In the genomic region with DNA sequence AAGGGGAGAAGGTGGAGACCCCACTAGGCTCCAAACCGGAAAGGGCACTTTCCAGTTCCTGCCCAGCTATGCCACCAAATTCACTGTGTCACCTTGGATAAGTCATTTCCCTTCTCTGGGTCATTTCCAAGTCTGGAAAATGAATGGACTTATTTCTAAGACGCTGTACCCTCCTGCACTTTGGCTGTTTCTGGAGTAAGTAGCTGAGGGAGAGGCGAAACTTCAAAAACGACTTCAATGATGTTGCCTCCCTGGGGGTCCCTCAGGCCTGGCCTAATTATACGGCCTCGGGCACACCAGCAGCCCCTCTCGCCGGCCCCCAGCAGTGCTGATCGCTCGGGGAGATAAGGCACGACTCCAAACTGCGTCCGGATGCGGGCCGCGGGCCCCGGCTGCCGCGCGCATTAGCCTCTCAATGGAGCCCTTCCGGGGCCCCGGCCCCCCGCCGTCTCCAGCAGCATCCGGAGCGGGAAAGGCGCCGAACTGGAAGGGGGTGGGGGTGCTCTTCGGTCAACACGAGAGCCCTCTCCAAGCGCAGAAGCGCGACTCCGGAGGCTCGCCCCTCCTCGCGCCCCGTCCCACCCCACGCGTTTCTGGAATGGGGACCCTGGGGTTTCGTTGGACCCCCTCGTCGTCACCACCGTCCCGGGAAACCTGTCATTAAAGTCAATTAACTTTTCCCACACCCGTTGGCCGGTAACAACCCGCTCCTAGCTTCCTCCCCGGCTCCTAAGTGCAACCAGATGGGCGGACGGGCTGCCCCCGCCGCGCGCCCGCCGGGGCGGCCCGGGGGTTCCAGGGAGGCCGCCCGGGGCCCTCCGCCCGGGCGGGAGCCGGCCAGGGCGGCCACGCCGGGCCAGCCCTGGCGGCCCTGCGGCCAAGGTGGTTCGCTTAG, we compare ENCODE assay signal across 8 cellular contexts.
A peak's percentile ranks its signal among the peaks of the same experiment; 100 is the strongest.
DNase-seq lines count a peak whose midpoint lies in the region; ATAC-seq and TF ChIP-seq lines count a peak whose summit lies in the region.

No MANE protein-coding gene starts in this region.

- H3K36me3 ChIP-seq in HEK293 (ENCODE audit: control insufficient read depth in 2 of 2, insufficient read depth in 1 of 2, low read length in 2 of 2) = peaks cover 5 to 26% of the 10 kb centered on the region in 2 experiments; a peak in 2 of 3 replicates
- peaks cover 24% of the 10 kb centered on the region for H3K36me3 ChIP-seq in RWPE2 (ENCODE audit: low read depth)

- H3K36me3 Mint-ChIP-seq in stimulated activated naive B cell treated with anti-CD40 and anti-IgM and Interleukin-4, amounts not matched to agents 10 μg/mL and 1 μg/mL and 100 μg/mL, for 72 hours = no peaks in the 10 kb centered on the region

- H3K4me3 ChIP-seq in HEK293 (ENCODE audit: low read depth, low read length) = peak overlapping the region; percentile 44
- peak overlapping the region; percentile 42 for H3K4me3 ChIP-seq in RWPE2 (ENCODE audit: severe bottlenecking)

- no peak for TF ChIP-seq CTCF in C4-2B (conservative IDR thresholded peaks at IDR 0.05)
- TF ChIP-seq CTCF in HEK293 (tag by site-specific recombination; IDR thresholded peaks at IDR 0.05) = no peak
- TF ChIP-seq CTCF in RWPE2 (IDR thresholded peaks at IDR 0.05; ENCODE audit: poor library complexity, severe bottlenecking) = no peak

- no peaks in the 10 kb centered on the region for H3K27me3 ChIP-seq in RWPE2 (ENCODE audit: insufficient read depth, poor library complexity, severe bottlenecking)

- H3K4me1 ChIP-seq in HEK293 (ENCODE audit: control insufficient read depth, insufficient read depth, low read length) = peaks cover 9% of the 10 kb centered on the region
- peaks cover 33% of the 10 kb centered on the region for H3K4me1 ChIP-seq in RWPE2 (ENCODE audit: insufficient read depth, poor library complexity, severe bottlenecking)

- H3K4me3 Mint-ChIP-seq in stimulated activated naive B cell treated with anti-CD40 and anti-IgM and Interleukin-4, amounts not matched to agents 10 μg/mL and 1 μg/mL and 100 μg/mL, for 72 hours = peak overlapping the region; percentile 67 to 70

- peaks cover 7 to 8% of the 10 kb centered on the region in 2 donors for H3K27me3 Mint-ChIP-seq in stimulated activated naive B cell treated with anti-CD40 and anti-IgM and Interleukin-4, amounts not matched to agents 10 μg/mL and 1 μg/mL and 100 μg/mL, for 72 hours

- DNase-seq in RWPE2 (ENCODE audit: low spot score) = peak; percentile 77
- peak in 9 of 61 donors; percentile 27 to 68 (median 51) for DNase-seq in caudate nucleus (lab: John Stamatoyannopoulos, UW)
- DNase-seq in kidney tubule cell (ENCODE audit: low spot score) = peak; percentile 53
- DNase-seq in stimulated activated naive B cell treated with anti-CD40 and anti-IgM and Interleukin-4, amounts not matched to agents 10 μg/mL and 1 μg/mL and 100 μg/mL, for 72 hours = no peak
- DNase-seq in NCI-H187 treated with DMSO at 0.1 percent for 48 hours (lab: John Stamatoyannopoulos, UW) = no peak
- no peak for DNase-seq in NCI-H1930 (lab: John Stamatoyannopoulos, UW)

- CTCF ChIA-PET in HEK293 (lab: Yijun Ruan, JAX) = interaction anchor here (1.3 to 3.8 kb wide), 3 partner anchors 173 to 360 kb away, joined by 4 to 25 read pairs (median 10); no protein-coding TSS in a partner anchor

- peak; percentile 5; the same call in 2 of the 3 replicates for ATAC-seq in RWPE2 (ENCODE audit: low read depth)
- no peak for ATAC-seq in stimulated activated naive B cell treated with anti-CD40 and anti-IgM and Interleukin-4, amounts not matched to agents 10 μg/mL and 1 μg/mL and 100 μg/mL, for 72 hours (replicated peaks)

- H3K9me3 ChIP-seq in HEK293 (ENCODE audit: control insufficient read depth, insufficient read depth, low read depth, low read length) = no peaks in the 10 kb centered on the region
- no peaks in the 10 kb centered on the region for H3K9me3 ChIP-seq in RWPE2 (ENCODE audit: severe bottlenecking)

- peak overlapping the region; percentile 97 for H3K27ac ChIP-seq in C4-2B
- peak overlapping the region; percentile 100 for H3K27ac ChIP-seq in HEK293 (ENCODE audit: extremely low read depth, low read depth, low read length)
- H3K27ac ChIP-seq in RWPE2 (ENCODE audit: poor library complexity, severe bottlenecking) = peak overlapping the region; percentile 99
- H3K27ac ChIP-seq in caudate nucleus (ENCODE audit: low read depth, low read length) = peak overlapping the region; percentile 82

- no peaks in the 10 kb centered on the region for H3K9me3 Mint-ChIP-seq in stimulated activated naive B cell treated with anti-CD40 and anti-IgM and Interleukin-4, amounts not matched to agents 10 μg/mL and 1 μg/mL and 100 μg/mL, for 72 hours

- POLR2A ChIA-PET in HEK293 (lab: Yijun Ruan, JAX) = interaction anchor here (0.9 to 9.5 kb wide), 10 partner anchors 10 to 359 kb away, joined by 3 to 145 read pairs (median 5); no protein-coding TSS in a partner anchor

- peak overlapping the region; percentile 25 for H3K27ac Mint-ChIP-seq in stimulated activated naive B cell treated with anti-CD40 and anti-IgM and Interleukin-4, amounts not matched to agents 10 μg/mL and 1 μg/mL and 100 μg/mL, for 72 hours

- peaks cover 30 to 45% of the 10 kb centered on the region in 2 donors for H3K4me1 Mint-ChIP-seq in stimulated activated naive B cell treated with anti-CD40 and anti-IgM and Interleukin-4, amounts not matched to agents 10 μg/mL and 1 μg/mL and 100 μg/mL, for 72 hours

TF ChIP-seq in HEK293, 187 proteins besides CTCF, POLR2A, EP300 and RAD21 (continues in another document):
- TF ChIP-seq GFI1B (tag by site-specific recombination; IDR thresholded peaks at IDR 0.05) (peak; percentile 83), ZNF707 (tag by site-specific recombination; IDR thresholded peaks at IDR 0.05) (no peak), ZNF501 (tag by site-specific recombination; IDR thresholded peaks at IDR 0.05) (peak; percentile 74), ZBTB17 (tag by site-specific recombination; IDR thresholded peaks at IDR 0.05) (peak; percentile 32; the same call in 1 of the 2 replicates), ZFP3 (tag by site-specific recombination; IDR thresholded peaks at IDR 0.05; ENCODE audit: low read depth) (no peak; the same call in 1 of the 2 replicates), ZBTB48 (tag by site-specific recombination; IDR thresholded peaks at IDR 0.05) (peak; percentile 75; the same call in 1 of the 2 replicates), YY2 (tag by site-specific recombination; IDR thresholded peaks at IDR 0.05) (no peak), ZNF529 (tag by site-specific recombination; IDR thresholded peaks at IDR 0.05; ENCODE audit: insufficient replicate concordance) (no peak), ZNF138 (tag by site-specific recombination; IDR thresholded peaks at IDR 0.05; ENCODE audit: borderline replicate concordance) (no peak), ZNF132 (tag by site-specific recombination; IDR thresholded peaks at IDR 0.05; ENCODE audit: borderline replicate concordance) (no peak), FEZF1 (tag by site-specific recombination; IDR thresholded peaks at IDR 0.05) (peak; percentile 89), SCRT1 (tag by site-specific recombination; IDR thresholded peaks at IDR 0.05; ENCODE audit: borderline replicate concordance) (no peak), ZNF776 (tag by site-specific recombination; IDR thresholded peaks at IDR 0.05; ENCODE audit: borderline replicate concordance) (no peak), ZNF416 (tag by site-specific recombination; IDR thresholded peaks at IDR 0.05) (no peak), ZNF660 (tag by site-specific recombination; IDR thresholded peaks at IDR 0.05) (peak; percentile 80; the same call in 1 of the 2 replicates), ZNF202 (tag by site-specific recombination; IDR thresholded peaks at IDR 0.05; ENCODE audit: borderline replicate concordance) (no peak), YY1 (tag by site-specific recombination; IDR thresholded peaks at IDR 0.05) (peak; percentile 73; the same call in 1 of the 2 replicates), BCL11B (tag by site-specific recombination; IDR thresholded peaks at IDR 0.05; ENCODE audit: low read depth) (peak; percentile 82)
- TF ChIP-seq, protein P1, sequence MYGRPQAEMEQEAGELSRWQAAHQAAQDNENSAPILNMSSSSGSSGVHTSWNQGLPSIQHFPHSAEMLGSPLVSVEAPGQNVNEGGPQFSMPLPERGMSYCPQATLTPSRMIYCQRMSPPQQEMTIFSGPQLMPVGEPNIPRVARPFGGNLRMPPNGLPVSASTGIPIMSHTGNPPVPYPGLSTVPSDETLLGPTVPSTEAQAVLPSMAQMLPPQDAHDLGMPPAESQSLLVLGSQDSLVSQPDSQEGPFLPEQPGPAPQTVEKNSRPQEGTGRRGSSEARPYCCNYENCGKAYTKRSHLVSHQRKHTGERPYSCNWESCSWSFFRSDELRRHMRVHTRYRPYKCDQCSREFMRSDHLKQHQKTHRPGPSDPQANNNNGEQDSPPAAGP (tag by site-specific recombination; IDR thresholded peaks at IDR 0.05) = peak; percentile 91
- TF ChIP-seq, protein P2, sequence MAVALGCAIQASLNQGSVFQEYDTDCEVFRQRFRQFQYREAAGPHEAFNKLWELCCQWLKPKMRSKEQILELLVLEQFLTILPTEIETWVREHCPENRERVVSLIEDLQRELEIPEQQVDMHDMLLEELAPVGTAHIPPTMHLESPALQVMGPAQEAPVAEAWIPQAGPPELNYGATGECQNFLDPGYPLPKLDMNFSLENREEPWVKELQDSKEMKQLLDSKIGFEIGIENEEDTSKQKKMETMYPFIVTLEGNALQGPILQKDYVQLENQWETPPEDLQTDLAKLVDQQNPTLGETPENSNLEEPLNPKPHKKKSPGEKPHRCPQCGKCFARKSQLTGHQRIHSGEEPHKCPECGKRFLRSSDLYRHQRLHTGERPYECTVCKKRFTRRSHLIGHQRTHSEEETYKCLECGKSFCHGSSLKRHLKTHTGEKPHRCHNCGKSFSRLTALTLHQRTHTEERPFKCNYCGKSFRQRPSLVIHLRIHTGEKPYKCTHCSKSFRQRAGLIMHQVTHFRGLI (tag by site-specific recombination; IDR thresholded peaks at IDR 0.05) = peak; percentile 41; the same call in 1 of the 2 replicates
- TF ChIP-seq, protein P3, sequence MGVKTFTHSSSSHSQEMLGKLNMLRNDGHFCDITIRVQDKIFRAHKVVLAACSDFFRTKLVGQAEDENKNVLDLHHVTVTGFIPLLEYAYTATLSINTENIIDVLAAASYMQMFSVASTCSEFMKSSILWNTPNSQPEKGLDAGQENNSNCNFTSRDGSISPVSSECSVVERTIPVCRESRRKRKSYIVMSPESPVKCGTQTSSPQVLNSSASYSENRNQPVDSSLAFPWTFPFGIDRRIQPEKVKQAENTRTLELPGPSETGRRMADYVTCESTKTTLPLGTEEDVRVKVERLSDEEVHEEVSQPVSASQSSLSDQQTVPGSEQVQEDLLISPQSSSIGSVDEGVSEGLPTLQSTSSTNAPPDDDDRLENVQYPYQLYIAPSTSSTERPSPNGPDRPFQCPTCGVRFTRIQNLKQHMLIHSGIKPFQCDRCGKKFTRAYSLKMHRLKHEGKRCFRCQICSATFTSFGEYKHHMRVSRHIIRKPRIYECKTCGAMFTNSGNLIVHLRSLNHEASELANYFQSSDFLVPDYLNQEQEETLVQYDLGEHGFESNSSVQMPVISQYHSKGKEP (tag by site-specific recombination; IDR thresholded peaks at IDR 0.05) = peak; percentile 82

Comparison
In these comparisons a context has a peak if more than half of its experiments do, and no peak if none do; other contexts are left out.
1. DNase-seq: peak in RWPE2 (single experiment) and kidney tubule cell (single experiment); none in stimulated activated naive B cell treated with anti-CD40 and anti-IgM and Interleukin-4, amounts not matched to agents 10 μg/mL and 1 μg/mL and 100 μg/mL, for 72 hours (single experiment), NCI-H187 treated with DMSO at 0.1 percent for 48 hours (single experiment) and NCI-H1930 (0 of 2).
2. Peak in every context shown above with its lines, with median percentiles within 50 percentile points of each other: H3K27ac ChIP-seq.